Comparison of ENCODE assay signal across 23 cellular contexts in the genomic region with DNA sequence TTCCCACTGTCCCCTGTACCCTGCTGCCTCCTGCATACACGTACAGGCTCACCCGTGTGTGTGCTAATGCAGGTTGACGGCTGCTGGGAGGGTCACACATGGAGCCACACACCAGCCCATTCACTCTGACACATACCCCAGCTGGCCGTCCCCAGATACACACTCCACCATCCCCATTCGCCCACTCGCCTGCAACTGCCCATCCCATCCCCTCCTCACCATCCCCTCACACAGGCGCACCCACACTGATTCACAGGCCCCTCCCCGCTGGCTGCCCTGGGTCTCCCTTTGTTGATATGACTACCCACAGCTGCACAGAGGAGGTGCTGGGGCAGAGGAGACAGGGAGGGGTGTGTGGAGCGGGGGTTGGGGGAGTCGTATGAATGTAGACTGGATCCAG.
"Had no signal": no experiment of that assay in that cellular context is flagged by ENCODE, and none has a peak within 500 bp of the region (broad histone marks: within the 10 kb centered on the region; RNA-seq: fewer than 3 reads in every experiment).

No MANE protein-coding gene starts in this region.

- DNase-seq: activated B cell treated with CpG ODN at 0.5 μM for 24 hours; activated CD4-positive, alpha-beta T cell treated with anti-CD3 and anti-CD28 coated beads for 36 hours; activated CD4-positive, alpha-beta T cell treated with anti-CD3 and anti-CD28 coated beads, Interleukin-2, amount 50 U/mL, for 4 hours; activated CD8-positive, alpha-beta memory T cell treated with anti-CD3 and anti-CD28 coated beads for 24 hours; activated CD8-positive, alpha-beta memory T cell treated with anti-CD3 and anti-CD28 coated beads, Interleukin-2, amount 50 U/mL, for 4 hours; activated naive CD4-positive, alpha-beta T cell; activated T-cell treated with anti-CD3 and anti-CD28 coated beads, Interleukin-2, amount 50 U/mL, for 4 hours; adrenal gland; endodermal cell; heart left ventricle; islet precursor cell; left colon; naive B cell; psoas muscle; right lobe of liver; small intestine; stimulated activated CD4-positive, alpha-beta T cell treated with anti-CD3 and anti-CD28 coated beads, Interleukin-2, amount 100 ng/mL, for 48 hours; stimulated activated CD8-positive, alpha-beta memory T cell treated with anti-CD3 and anti-CD28 coated beads, Interleukin-4, amount 100 ng/mL, for 48 hours; stimulated activated naive CD4-positive, alpha-beta T cell treated with Interleukin-2 at 50 U/mL for 16 hours; T1000 had no signal

- ATAC-seq: activated CD4-positive, alpha-beta T cell treated with anti-CD3 and anti-CD28 coated beads for 36 hours; activated T-cell treated with anti-CD3 and anti-CD28 coated beads, Interleukin-2, amount 50 U/mL, for 4 hours; heart left ventricle; left colon; pancreas; psoas muscle; right lobe of liver had no signal

- H3K9me3 ChIP-seq: adrenal gland, heart left ventricle, neutrophil, pancreas, psoas muscle, right lobe of liver had no signal

- H3K4me3 ChIP-seq: adrenal gland, coronary artery, heart left ventricle, pancreas, psoas muscle, right lobe of liver had no signal

- H3K4me1 ChIP-seq: adrenal gland, pancreas, psoas muscle, right lobe of liver had no signal

- H3K36me3 ChIP-seq: adrenal gland, heart left ventricle, neutrophil, pancreas, right lobe of liver had no signal

- H3K27me3 ChIP-seq: pancreas had no signal

- H3K27ac ChIP-seq: coronary artery, heart left ventricle, neutrophil, pancreas, psoas muscle, right lobe of liver had no signal
